ENCODE assay signal across 1 cellular context in genomic region chr20:646868-647233, GRCh38.
TF ChIP-seq lines count a peak whose summit lies in the region.

No MANE protein-coding gene starts in this region.

TF ChIP-seq in A549, 52 proteins besides CTCF, POLR2A, EP300 and RAD21 (continued from another document):
- TF ChIP-seq E2F6 (IDR thresholded peaks at IDR 0.05; ENCODE audit: borderline replicate concordance, low read depth) (no peak), ESRRA (IDR thresholded peaks at IDR 0.05; ENCODE audit: borderline replicate concordance, low read length) (no peak; the same call in 1 of the 2 replicates), GATA3 (IDR thresholded peaks at IDR 0.05; ENCODE audit: borderline replicate concordance) (no peak), HOXB5 (CRISPR knock-in tag; IDR thresholded peaks at IDR 0.05) (no peak), HMGXB4 (CRISPR knock-in tag; IDR thresholded peaks at IDR 0.05; ENCODE audit: borderline replicate concordance) (no peak), RCOR1 (IDR thresholded peaks at IDR 0.05; ENCODE audit: low read depth, low read length) (no peak), CHD4 (IDR thresholded peaks at IDR 0.05; ENCODE audit: borderline replicate concordance) (no peak), HES2 (IDR thresholded peaks at IDR 0.05) (no peak), HDAC2 (IDR thresholded peaks at IDR 0.05) (no peak), CHD2 (IDR thresholded peaks at IDR 0.05; ENCODE audit: low read length, partially characterized antibody) (no peak), USF2 (IDR thresholded peaks at IDR 0.05) (no peak), HOXB13 (CRISPR knock-in tag; IDR thresholded peaks at IDR 0.05; ENCODE audit: low read depth) (no peak), POLR2AphosphoS2 (conservative IDR thresholded peaks at IDR 0.05; ENCODE audit: low read length) (peak; percentile 77; the same call in 1 of the 2 replicates), RFX5 (IDR thresholded peaks at IDR 0.05) (no peak), RARB (CRISPR knock-in tag; IDR thresholded peaks at IDR 0.05) (peak; percentile 61; the same call in 1 of the 2 replicates), SREBF2 (IDR thresholded peaks at IDR 0.05) (no peak), HEYL (CRISPR knock-in tag; IDR thresholded peaks at IDR 0.05) (no peak), HOXA7 (CRISPR knock-in tag; IDR thresholded peaks at IDR 0.05) (peak; percentile 4; the same call in 1 of the 2 replicates)
TF ChIP-seq in A549: peak in this region for 4.
